In genomic region chr17:48100591-48101011, GRCh38 we compare ENCODE assay signal across 8 cellular contexts. TPM values are rescaled to one million over a fixed set of nuclear protein-coding genes. Genes with fewer than 3 reads are reported as not detected.
DNase-seq lines count a peak whose midpoint lies in the region; ATAC-seq and TF ChIP-seq lines count a peak whose summit lies in the region.

No MANE protein-coding gene starts in this region.

- WGBS in lower leg skin, 2 donors, result 0 to 2% methylated on average over 18 to 22 of the region's 23 CpGs

- no TSS peak for BruUV-seq in Caco-2 (replicated peaks; lab: Mats Ljungman, UMichigan)
- BruUV-seq in OCI-LY7 (replicated peaks; lab: Mats Ljungman, UMichigan), result no TSS peak

- H3K9me2 ChIP-seq in OCI-LY7 (ENCODE audit: insufficient read depth, low read length), result no peaks in the 10 kb centered on the region

- peaks cover 52% of the 10 kb centered on the region for H3K79me2 ChIP-seq in OCI-LY7 (ENCODE audit: insufficient read depth, low read depth, low read length)

- H3K4me3 ChIP-seq in Caco-2 (ENCODE audit: low read depth, low read length) (peak overlapping the region; percentile 83), OCI-LY7 (ENCODE audit: low read depth, low read length, poor library complexity, severe bottlenecking) (peak overlapping the region; percentile 75), colonic mucosa (peak overlapping the region; percentile 64), lower leg skin (ENCODE audit: low read depth, poor library complexity, severe bottlenecking) (peak overlapping the region; percentile 91), thoracic aorta (peak overlapping the region; percentile 95)

- no peaks in the 10 kb centered on the region for H3K27me3 ChIP-seq in Caco-2 (replicated peaks; ENCODE audit: control insufficient read depth, insufficient read depth, low read length)
- no peaks in the 10 kb centered on the region for H3K27me3 ChIP-seq in colonic mucosa
- H3K27me3 ChIP-seq in thoracic aorta (replicated peaks; ENCODE audit: insufficient read depth), result no peaks in the 10 kb centered on the region

- POLR2A ChIA-PET in Caco-2 (lab: Charles Lee), result interaction anchor here (0.5 to 3.2 kb wide), 6 partner anchors 8 to 130 kb away, joined by 3 to 42 read pairs (median 4); partner anchors contain the start of gene NFE2L1
- POLR2A ChIA-PET in OCI-LY7 (lab: Charles Lee), result interaction anchor here (0.6 to 1.8 kb wide), 4 partner anchors 8 to 15 kb away, joined by 3 to 7 read pairs (median 4); no protein-coding TSS in a partner anchor

- no peaks in the 10 kb centered on the region for H3K27me3 Mint-ChIP-seq in Caco-2 (ENCODE audit: insufficient read depth, unreplicated experiment)

- H3K4me1 Mint-ChIP-seq in Caco-2 (ENCODE audit: low read depth, unreplicated experiment), result peaks cover 7% of the 10 kb centered on the region

- no peaks in the 10 kb centered on the region for H3K9me3 Mint-ChIP-seq in Caco-2 (ENCODE audit: unreplicated experiment)

- H3K4me1 ChIP-seq in Caco-2 (peaks cover 8% of the 10 kb centered on the region), OCI-LY7 (ENCODE audit: insufficient read depth, low read length, poor library complexity, severe bottlenecking) (peaks cover 29% of the 10 kb centered on the region), colonic mucosa (peaks cover 5% of the 10 kb centered on the region), thoracic aorta (ENCODE audit: control insufficient read depth in 1 of 2, low read depth in 2 of 2) (peaks cover 11 to 21% of the 10 kb centered on the region in 2 donors)

- H4K20me1 ChIP-seq in OCI-LY7 (ENCODE audit: insufficient read depth, low read length), result no peaks in the 10 kb centered on the region

- ATAC-seq in HG02981 (IDR thresholded peaks at IDR 0.05; ENCODE audit: unreplicated experiment), result peak; percentile 11
- peak; percentile 47 for ATAC-seq in thoracic aorta (ENCODE audit: insufficient number of reproducible peaks, low FRiP score, low read depth)
- ATAC-seq in HG02759 (IDR thresholded peaks at IDR 0.05; ENCODE audit: unreplicated experiment), result no peak

- H3K36me3 ChIP-seq in Caco-2 (ENCODE audit: control insufficient read depth, insufficient read depth, low read length) (no peaks in the 10 kb centered on the region), OCI-LY7 (ENCODE audit: insufficient read depth, low read length) (peaks cover 28% of the 10 kb centered on the region), colonic mucosa (no peaks in the 10 kb centered on the region), thoracic aorta (no peaks in the 10 kb centered on the region)

- peak overlapping the region; percentile 79 for H3K27ac Mint-ChIP-seq in Caco-2 (ENCODE audit: unreplicated experiment)

- peak overlapping the region; percentile 87; the same call in 1 of the 2 replicates for H2AFZ ChIP-seq in OCI-LY7 (ENCODE audit: low read length)

- peak overlapping the region; percentile 74 to 80 for H3K9ac ChIP-seq in colonic mucosa (ENCODE audit: low read depth in 2 of 2, low read length in 2 of 2)

- H3K4me3 Mint-ChIP-seq in Caco-2 (ENCODE audit: unreplicated experiment), result peak overlapping the region; percentile 93

- peak overlapping the region; percentile 70 for H3K27ac ChIP-seq in OCI-LY7 (ENCODE audit: low read depth, low read length, poor library complexity, severe bottlenecking)
- H3K27ac ChIP-seq in colonic mucosa, result peak overlapping the region; percentile 76
- peak overlapping the region; percentile 89 for H3K27ac ChIP-seq in thoracic aorta

- CTCF ChIA-PET in Caco-2 (lab: Charles Lee) (interaction anchor here (0.6 to 2.3 kb wide), 16 partner anchors 14 to 1124 kb away, joined by 3 to 17 read pairs (median 4); partner anchors contain the start of genes CDK5RAP3 and NFE2L1), OCI-LY7 (lab: Charles Lee; ENCODE audit: unreplicated experiment) (no interaction called here)

- TF ChIP-seq POLR2A in lower leg skin (IDR thresholded peaks at IDR 0.05), result no peak

- peak; percentile 88 to 91 for DNase-seq in Caco-2
- DNase-seq in OCI-LY7 (ENCODE audit: low spot score), result no peak
- DNase-seq in colonic mucosa, result peak; percentile 79
- peak; percentile 33 to 92 for DNase-seq in lower leg skin (ENCODE audit: low spot score in 2 of 2)
- no peak for DNase-seq in thoracic aorta (ENCODE audit: low spot score)
- no peak for DNase-seq in GOT3 (lab: John Stamatoyannopoulos, UW)

- H3K4me2 ChIP-seq in OCI-LY7 (ENCODE audit: low read length), result peak overlapping the region; percentile 84

- H3K36me3 Mint-ChIP-seq in Caco-2 (ENCODE audit: insufficient read depth, unreplicated experiment), result peaks cover 27% of the 10 kb centered on the region

- intact Hi-C loops in Caco-2 (cut with micrococcal nuclease; ENCODE audit: unreplicated experiment), result loop anchor here (1.0 to 10.0 kb wide), 5 partner anchors 20 to 266 kb away; partner anchors contain the start of genes CDK5RAP3, LRRC46, MRPL10 and NFE2L1
- intact Hi-C loops in OCI-LY7 (cut with micrococcal nuclease; ENCODE audit: unreplicated experiment), result loop anchor here (2.0 kb wide), 1 partner anchor 76 kb away; no protein-coding TSS in a partner anchor
- intact Hi-C loops in colonic mucosa (cut with DNase I), result no loop called here
- intact Hi-C loops in lower leg skin (cut with DNase I; ENCODE audit: low total_unique reads), result no loop called here

- TF ChIP-seq CTCF in Caco-2 (IDR thresholded peaks at IDR 0.05; ENCODE audit: insufficient read depth in 1 of 2, low read depth in 1 of 2, low read length in 1 of 2, severe bottlenecking in 1 of 2, unreplicated experiment in 1 of 2) (no peak), OCI-LY7 (conservative IDR thresholded peaks at IDR 0.05; ENCODE audit: low read length) (no peak), colonic mucosa (IDR thresholded peaks at IDR 0.05) (no peak), lower leg skin (IDR thresholded peaks at IDR 0.05) (no peak), thoracic aorta (IDR thresholded peaks at IDR 0.05) (no peak)

- no peaks in the 10 kb centered on the region for H3K9me3 ChIP-seq in Caco-2
- peaks cover 8% of the 10 kb centered on the region; the same call in 1 of the 2 replicates for H3K9me3 ChIP-seq in OCI-LY7 (ENCODE audit: low read length)
- no peaks in the 10 kb centered on the region for H3K9me3 ChIP-seq in colonic mucosa
- H3K9me3 ChIP-seq in thoracic aorta, result no peaks in the 10 kb centered on the region

RNA-seq across cellular contexts. Expression of gene CBX1, which starts 0.7 kb away (rescaled TPM):
- 213 and 214 TPM in 2 replicates for total RNA-seq in Caco-2 (2022)
- total RNA-seq in OCI-LY7 (2014; rRNA removed; shearing (Covaris generic)), result 59.7 and 64.5 TPM in 2 replicates
- 68.2 and 70.4 TPM in 2 replicates for total RNA-seq in OCI-LY7 (2022)
- total RNA-seq in colonic mucosa, result 10 to 100 TPM; 32.3 to 53.0 TPM
- 10 to 100 TPM; 23.2 to 33.5 (median 25.6) TPM for total RNA-seq in lower leg skin
- 10 to 100 TPM; 35.7 to 36.1 TPM for total RNA-seq in thoracic aorta

RNA-seq across cellular contexts. Expression of gene SNX11, which starts 7.0 kb away (rescaled TPM):
- 36.7 and 40.7 TPM in 2 replicates for total RNA-seq in Caco-2 (2022)
- total RNA-seq in OCI-LY7 (2014; rRNA removed; shearing (Covaris generic)), result 6.5 and 12.0 TPM in 2 replicates
- total RNA-seq in OCI-LY7 (2022), result 16.2 and 17.6 TPM in 2 replicates
- total RNA-seq in colonic mucosa, result 10 to 100 TPM; 18.7 to 24.4 TPM
- 10 to 100 TPM; 11.1 to 15.7 (median 13.0) TPM for total RNA-seq in lower leg skin
- 10 to 100 TPM; 12.0 to 15.4 TPM for total RNA-seq in thoracic aorta

RNA-seq across cellular contexts. Expression of gene NFE2L1, which starts 52.4 kb away (rescaled TPM):
- total RNA-seq in Caco-2 (2022) (322 and 356 TPM in 2 replicates), OCI-LY7 (2022) (106 and 124 TPM in 2 replicates), colonic mucosa (100 to 1,000 TPM; 158 to 264 TPM), lower leg skin (100 to 1,000 TPM in 3 of 4 donors, 10 to 100 TPM in 1; 97.2 to 158 (median 117) TPM), thoracic aorta (100 to 1,000 TPM; 131 to 155 TPM)
- 42.3 and 60.1 TPM in 2 replicates for total RNA-seq in OCI-LY7 (2014; rRNA removed; shearing (Covaris generic))

Comparison
In these comparisons a context has a peak if more than half of its experiments do, and no peak if none do; other contexts are left out.
1. DNase-seq: peak in Caco-2 (2 of 2), colonic mucosa (single experiment) and lower leg skin (2 of 2); none in OCI-LY7 (single experiment), thoracic aorta (single experiment) and GOT3 (single experiment).
2. intact Hi-C loops: an anchor here in Caco-2 (1.0 to 10.0 kb wide) and OCI-LY7 (2.0 kb wide); none called in colonic mucosa and lower leg skin.
3. Peak in every context shown above with its lines, with median percentiles within 50 percentile points of each other: H3K4me3 ChIP-seq and H3K27ac ChIP-seq.